9 cellular contexts compared by ENCODE assay signal in genomic region chr13:23558675-23559536, GRCh38. TPM values are rescaled to one million over a fixed set of nuclear protein-coding genes. Genes with fewer than 3 reads are reported as not detected.
DNase-seq lines count a peak whose midpoint lies in the region; ATAC-seq and TF ChIP-seq lines count a peak whose summit lies in the region.
"Had no signal": no experiment of that assay in that cellular context is flagged by ENCODE, and none has a peak within 500 bp of the region (broad histone marks: within the 10 kb centered on the region; RNA-seq: fewer than 3 reads in every experiment).

No MANE protein-coding gene starts in this region.

- H3K27ac Mint-ChIP-seq in naive thymus-derived CD8-positive, alpha-beta T cell, result no peak overlapping the region
- H3K27ac Mint-ChIP-seq: IgD-negative memory B cell had no signal

- ATAC-seq in naive thymus-derived CD8-positive, alpha-beta T cell, result no peak

- POLR2A ChIA-PET in naive thymus-derived CD8-positive, alpha-beta T cell (lab: Charles Lee), result no interaction called here

- TF ChIP-seq CTCF in smooth muscle cell (IDR thresholded peaks at IDR 0.05; ENCODE audit: borderline replicate concordance, insufficient read depth, poor library complexity, severe bottlenecking), result no peak

- intact Hi-C loops in head of caudate nucleus (cut with DNase I), result no loop called here

- H3K36me3 ChIP-seq in smooth muscle cell (ENCODE audit: low read depth), result no peaks in the 10 kb centered on the region

- peaks cover 5% of the 10 kb centered on the region for H3K4me1 ChIP-seq in smooth muscle cell (ENCODE audit: low read depth)

- no peaks in the 10 kb centered on the region for H3K36me3 Mint-ChIP-seq in naive thymus-derived CD8-positive, alpha-beta T cell
- H3K36me3 Mint-ChIP-seq: IgD-negative memory B cell had no signal

- no peak overlapping the region for H3K4me3 ChIP-seq in Jurkat, Clone E6-1 (ENCODE audit: low read length)
- H3K4me3 ChIP-seq in smooth muscle cell, result peak overlapping the region; percentile 30

- peak overlapping the region; percentile 77 for H3K4me2 ChIP-seq in smooth muscle cell

- H3K27me3 ChIP-seq in smooth muscle cell (ENCODE audit: low read depth), result no peaks in the 10 kb centered on the region

- 36% methylated on average over 14 of the region's 14 CpGs for WGBS in smooth muscle cell (ENCODE audit: low lambda C conversion rate)

- H2AFZ ChIP-seq in smooth muscle cell (ENCODE audit: low read depth), result peak overlapping the region; percentile 79

- no peaks in the 10 kb centered on the region for H3K4me1 Mint-ChIP-seq in naive thymus-derived CD8-positive, alpha-beta T cell
- H3K4me1 Mint-ChIP-seq: IgD-negative memory B cell had no signal

- DNase-seq in COLO829 (ENCODE audit: low spot score) (peak; percentile 98), SW 1271 (lab: John Stamatoyannopoulos, UW) (peak; percentile 26 to 79), head of caudate nucleus (peak in 23 of 42 donors; percentile 14 to 71 (median 29)), smooth muscle cell (lab: John Stamatoyannopoulos, UW; ENCODE audit: unreplicated experiment) (no peak), cortex of kidney (lab: John Stamatoyannopoulos, UW) (no peak), GM19238 (ENCODE audit: insufficient read length, low spot score) (no peak)
- DNase-seq in Jurkat, Clone E6-1 (ENCODE audit: low read depth, low spot score), result peak; percentile 10
- no peak for DNase-seq in naive thymus-derived CD8-positive, alpha-beta T cell

- no peaks in the 10 kb centered on the region for H3K79me2 ChIP-seq in smooth muscle cell (ENCODE audit: low read depth)

- peaks cover 5% of the 10 kb centered on the region for H3F3A ChIP-seq in smooth muscle cell (ENCODE audit: low read depth)

- peak overlapping the region; percentile 84 for H3K27ac ChIP-seq in smooth muscle cell (ENCODE audit: low read depth)

- peak overlapping the region; percentile 66 for H3K9ac ChIP-seq in smooth muscle cell (ENCODE audit: low read depth)

- peaks cover 4 to 28% (median 23%) of the 10 kb centered on the region in 5 donors for H3K27me3 Mint-ChIP-seq in naive thymus-derived CD8-positive, alpha-beta T cell

- H3K4me3 Mint-ChIP-seq in naive thymus-derived CD8-positive, alpha-beta T cell, result no peak overlapping the region
- H3K4me3 Mint-ChIP-seq: IgD-negative memory B cell had no signal

- no peaks in the 10 kb centered on the region for H4K20me1 ChIP-seq in smooth muscle cell (ENCODE audit: low read depth)

- H3K9me3 Mint-ChIP-seq in naive thymus-derived CD8-positive, alpha-beta T cell, result no peaks in the 10 kb centered on the region
- H3K9me3 Mint-ChIP-seq: IgD-negative memory B cell had no signal

- H3K9me3 ChIP-seq in smooth muscle cell (replicated peaks; ENCODE audit: low read depth), result no peaks in the 10 kb centered on the region

RNA-seq across cellular contexts. Expression of gene TNFRSF19, which starts 11.3 kb away (rescaled TPM):
- polyA plus RNA-seq in Jurkat, Clone E6-1 (2012; ENCODE audit: insufficient read depth, insufficient read length), result not detected
- total RNA-seq in smooth muscle cell, result 34.3 and 38.8 TPM in 2 replicates
- 15.5 and 24.5 TPM in 2 replicates for polyA plus RNA-seq in smooth muscle cell
- under 1 TPM in 1 of 2 experiments, not detected in 1; 0.16 TPM for total RNA-seq in naive thymus-derived CD8-positive, alpha-beta T cell
- polyA plus RNA-seq in naive thymus-derived CD8-positive, alpha-beta T cell, result not detected

Comparison
In these comparisons a context has a peak if more than half of its experiments do, and no peak if none do; other contexts are left out.
1. DNase-seq: peak in COLO829 (single experiment), Jurkat, Clone E6-1 (single experiment), SW 1271 (2 of 2) and head of caudate nucleus (23 of 42); none in smooth muscle cell (single experiment), cortex of kidney (single experiment), naive thymus-derived CD8-positive, alpha-beta T cell (0 of 10) and GM19238 (single experiment).
2. RNA of gene TNFRSF19, which starts 11.3 kb away (total RNA-seq): 34.3 to 38.8 TPM in smooth muscle cell; 0.16 TPM in naive thymus-derived CD8-positive, alpha-beta T cell; every median in the first group is over 10 times any median in the second.